In the genomic region with DNA sequence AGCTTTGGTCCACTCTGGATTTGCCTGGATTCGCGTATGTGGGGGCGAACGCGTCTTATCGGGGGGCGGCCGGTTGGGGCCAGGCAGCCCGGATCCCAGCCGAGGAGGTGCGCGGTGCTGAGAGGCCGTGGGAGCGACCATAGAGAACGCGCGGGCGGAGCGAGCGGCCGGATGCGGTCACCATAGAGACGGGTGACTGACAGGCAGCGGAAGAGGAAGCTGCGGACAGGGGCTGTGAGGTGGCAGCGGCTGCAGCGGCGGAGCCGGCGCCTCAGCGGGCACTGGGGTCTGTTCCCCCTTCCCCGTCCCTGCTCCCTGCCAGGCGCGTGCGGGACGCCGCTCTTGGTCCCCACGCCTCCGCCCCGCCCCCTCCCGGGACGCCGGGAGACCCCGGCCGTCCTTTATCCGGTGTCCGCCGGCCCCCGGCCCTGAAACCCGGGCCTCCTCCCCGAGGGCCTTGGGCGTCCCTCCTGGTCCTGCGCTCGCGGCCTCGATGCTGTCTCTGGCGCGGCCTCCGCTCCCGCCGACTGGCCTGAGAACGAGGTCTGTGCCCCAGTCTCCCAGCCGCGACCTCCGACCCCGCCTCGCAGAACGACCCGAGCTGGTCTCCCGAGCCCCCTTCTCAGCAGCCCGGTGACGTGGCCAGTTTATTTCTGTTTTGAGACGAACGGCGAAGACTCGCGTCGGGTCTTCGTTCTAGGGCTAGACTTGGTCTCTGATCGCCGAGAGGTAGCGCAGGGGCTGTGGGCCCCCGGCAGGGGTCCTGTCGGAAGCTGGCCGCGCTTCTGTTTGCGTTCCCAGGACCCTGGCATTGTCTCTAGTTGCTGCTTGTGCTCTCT, we compare ENCODE assay signal across 8 cellular contexts. TPM values are rescaled to one million over a fixed set of nuclear protein-coding genes. Genes with fewer than 3 reads are reported as not detected.
A peak's percentile ranks its signal among the peaks of the same experiment; 100 is the strongest.
DNase-seq lines count a peak whose midpoint lies in the region; ATAC-seq and TF ChIP-seq lines count a peak whose summit lies in the region.

A gene with protein sequence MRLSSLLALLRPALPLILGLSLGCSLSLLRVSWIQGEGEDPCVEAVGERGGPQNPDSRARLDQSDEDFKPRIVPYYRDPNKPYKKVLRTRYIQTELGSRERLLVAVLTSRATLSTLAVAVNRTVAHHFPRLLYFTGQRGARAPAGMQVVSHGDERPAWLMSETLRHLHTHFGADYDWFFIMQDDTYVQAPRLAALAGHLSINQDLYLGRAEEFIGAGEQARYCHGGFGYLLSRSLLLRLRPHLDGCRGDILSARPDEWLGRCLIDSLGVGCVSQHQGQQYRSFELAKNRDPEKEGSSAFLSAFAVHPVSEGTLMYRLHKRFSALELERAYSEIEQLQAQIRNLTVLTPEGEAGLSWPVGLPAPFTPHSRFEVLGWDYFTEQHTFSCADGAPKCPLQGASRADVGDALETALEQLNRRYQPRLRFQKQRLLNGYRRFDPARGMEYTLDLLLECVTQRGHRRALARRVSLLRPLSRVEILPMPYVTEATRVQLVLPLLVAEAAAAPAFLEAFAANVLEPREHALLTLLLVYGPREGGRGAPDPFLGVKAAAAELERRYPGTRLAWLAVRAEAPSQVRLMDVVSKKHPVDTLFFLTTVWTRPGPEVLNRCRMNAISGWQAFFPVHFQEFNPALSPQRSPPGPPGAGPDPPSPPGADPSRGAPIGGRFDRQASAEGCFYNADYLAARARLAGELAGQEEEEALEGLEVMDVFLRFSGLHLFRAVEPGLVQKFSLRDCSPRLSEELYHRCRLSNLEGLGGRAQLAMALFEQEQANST (plus strand): TSS at position 212 of the 839 bp plus-strand sequence. CDS start 1,529 bp downstream, outside the sequence.

- H3K4me3 ChIP-seq in adipocyte (ENCODE audit: low read length) (peak within 1 kb of the TSS; percentile 99), cardiac muscle cell (peak within 1 kb of the TSS; percentile 92)

- H3K36me3 Mint-ChIP-seq in type B pancreatic cell: no peaks in the 10 kb centered on the region

- peaks cover 29% of the 10 kb centered on the region for H3K4me1 Mint-ChIP-seq in type B pancreatic cell (ENCODE audit: unreplicated experiment)

- ATAC-seq in HG02610 (IDR thresholded peaks at IDR 0.05; ENCODE audit: unreplicated experiment): peak; percentile 98

- peak within 1 kb of the TSS; percentile 99 for H3K9ac ChIP-seq in adipocyte (ENCODE audit: low read length)

- peak within 1 kb of the TSS; percentile 98 for H3K4me3 Mint-ChIP-seq in type B pancreatic cell

- TF ChIP-seq CTCF in GM12873 (IDR thresholded peaks at IDR 0.05; ENCODE audit: insufficient read depth, low read depth, low read length, missing control alignments): peak; percentile 2
- TF ChIP-seq CTCF in cardiac muscle cell (IDR thresholded peaks at IDR 0.05; ENCODE audit: low read depth, low read length): no peak
- no peak for TF ChIP-seq CTCF in type B pancreatic cell (conservative IDR thresholded peaks at IDR 0.05)

- no peaks in the 10 kb centered on the region for H3K9me3 Mint-ChIP-seq in type B pancreatic cell

- H3K9me3 ChIP-seq in adipocyte (ENCODE audit: control insufficient read depth, low read length): no peaks in the 10 kb centered on the region
- no peaks in the 10 kb centered on the region for H3K9me3 ChIP-seq in cardiac muscle cell (ENCODE audit: low read depth)

- H3K27me3 Mint-ChIP-seq in type B pancreatic cell: no peaks in the 10 kb centered on the region

- DNase-seq in NCI-H1105 (lab: John Stamatoyannopoulos, UW) (peak; percentile 75), T follicular helper cell (ENCODE audit: low read depth) (peak; percentile 78), adipocyte (ENCODE audit: low read depth) (peak; percentile 96), cardiac muscle cell (ENCODE audit: low read depth in 1 of 2, low spot score in 1 of 2) (peak; percentile 90 to 92), pons (ENCODE audit: low spot score) (peak; percentile 84), type B pancreatic cell (ENCODE audit: extremely low spot score, unreplicated experiment) (peak; percentile 88)

- peak within 1 kb of the TSS; percentile 53 for H3K27ac ChIP-seq in cardiac muscle cell

- H3K36me3 ChIP-seq in adipocyte (ENCODE audit: control insufficient read depth, insufficient read depth, low read length, severe bottlenecking): peaks cover 35% of the 10 kb centered on the region
- peaks cover 14% of the 10 kb centered on the region for H3K36me3 ChIP-seq in cardiac muscle cell

- H3K4me1 ChIP-seq in adipocyte (ENCODE audit: control insufficient read depth, insufficient read depth, low read length) (peaks cover 28% of the 10 kb centered on the region), cardiac muscle cell (ENCODE audit: low read depth) (peaks cover 12% of the 10 kb centered on the region)

- H3K27me3 ChIP-seq in adipocyte (replicated peaks; ENCODE audit: control insufficient read depth, insufficient read depth, low read length) (no peaks in the 10 kb centered on the region), cardiac muscle cell (no peaks in the 10 kb centered on the region)

- H3K27ac Mint-ChIP-seq in type B pancreatic cell: peak within 1 kb of the TSS; percentile 90

RNA-seq across cellular contexts. Expression of the gene that starts here (rescaled TPM):
- total RNA-seq in cardiac muscle cell (37.0 and 45.5 TPM in 2 replicates), type B pancreatic cell (ENCODE audit: low replicate concordance) (44.4 and 54.7 TPM in 2 replicates)
- 26.9 and 31.7 TPM in 2 replicates for polyA plus RNA-seq in cardiac muscle cell

Comparison
In these comparisons a context has a peak if more than half of its experiments do, and no peak if none do; other contexts are left out.
1. Peak in every context shown above with its lines: DNase-seq, ATAC-seq, H3K4me3 ChIP-seq and H3K27ac ChIP-seq.